12 cellular contexts compared by ENCODE assay signal in the genomic region with DNA sequence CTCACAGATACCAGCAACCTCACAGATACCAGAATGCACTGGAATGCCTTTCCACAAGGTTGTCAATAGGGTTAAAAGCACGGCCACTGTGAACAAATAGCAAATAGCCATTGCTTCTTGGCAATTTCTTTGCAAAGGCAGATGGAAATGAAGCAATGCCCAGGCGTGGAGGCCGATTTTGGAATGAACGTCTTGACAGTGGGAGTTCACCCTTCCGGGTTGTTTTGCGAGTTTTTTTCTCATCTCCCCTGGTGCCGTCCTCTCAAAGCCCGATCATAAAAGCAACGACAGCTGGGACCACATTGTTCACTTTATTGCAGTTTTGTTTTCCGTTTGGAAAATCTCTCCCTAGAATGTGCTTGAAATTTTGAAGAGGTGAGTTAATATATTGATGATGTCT.
"Had no signal": no experiment of that assay in that cellular context is flagged by ENCODE, and none has a peak within 500 bp of the region (broad histone marks: within the 10 kb centered on the region; RNA-seq: fewer than 3 reads in every experiment).

No MANE protein-coding gene starts in this region.

- H3K9me3 Mint-ChIP-seq: natural killer cell had no signal

- H3K4me3 ChIP-seq: adrenal gland, cardiac muscle cell, dorsolateral prefrontal cortex, sigmoid colon, thyroid gland had no signal

- H3K36me3 ChIP-seq: adrenal gland, cardiac muscle cell, sigmoid colon, thyroid gland had no signal

- H3K27ac ChIP-seq: adrenal gland, cardiac muscle cell, sigmoid colon, thyroid gland had no signal

- ATAC-seq: left lobe of liver, natural killer cell had no signal

- DNase-seq: activated CD4-positive, CD25-positive, alpha-beta regulatory T cell; activated naive CD4-positive, alpha-beta T cell treated with anti-CD3 and anti-CD28 coated beads, Interleukin-2, amount 50 U/mL, for 16 hours; dorsolateral prefrontal cortex; erythroblast; natural killer cell; sigmoid colon; stimulated activated CD4-positive, alpha-beta T cell treated with anti-CD3 and anti-CD28 coated beads, Interleukin-2, amount 100 ng/mL, for 24 hours; SW 1271; thyroid gland had no signal

- H3K9me3 ChIP-seq: adrenal gland, sigmoid colon, thyroid gland had no signal

- H3K4me1 ChIP-seq: adrenal gland, sigmoid colon, thyroid gland had no signal

- H3K4me3 Mint-ChIP-seq: natural killer cell had no signal

- H3K27ac Mint-ChIP-seq: natural killer cell had no signal

- H3K36me3 Mint-ChIP-seq: natural killer cell had no signal

- H3K27me3 ChIP-seq: adrenal gland, cardiac muscle cell, thyroid gland had no signal
